In genomic region chrX:153470411-153471363, GRCh38 we compare ENCODE assay signal across 8 cellular contexts. TPM values are rescaled to one million over a fixed set of nuclear protein-coding genes. Genes with fewer than 3 reads are reported as not detected.
DNase-seq lines count a peak whose midpoint lies in the region; ATAC-seq and TF ChIP-seq lines count a peak whose summit lies in the region.

Gene HAUS7, minus strand, starts transcription at chrX:153470576. Its CDS starts 19 bp downstream, at chrX:153470557.

- DNase-seq in GM13976 (ENCODE audit: low spot score) (peak; percentile 94), NCI-H1436 treated with DMSO at 0.1 percent for 48 hours (lab: John Stamatoyannopoulos, UW) (peak; percentile 70), T-cell (peak; percentile 75 to 88 (median 82)), heart left ventricle (peak; percentile 88 to 93 (median 90)), posterior vena cava (ENCODE audit: low spot score) (peak; percentile 96), upper lobe of right lung (peak; percentile 93)

- in situ Hi-C loops in GM13976 (cut with MboI; ENCODE audit: low sequenced_read_pairs, unreplicated experiment) = no loop called here

- no peaks in the 10 kb centered on the region for H3K27me3 ChIP-seq in heart left ventricle
- H3K27me3 ChIP-seq in upper lobe of right lung = no peaks in the 10 kb centered on the region

- TF ChIP-seq CTCF in GM13976 (IDR thresholded peaks at IDR 0.05; ENCODE audit: borderline replicate concordance, control extremely low read depth, extremely low read depth, insufficient read depth, missing control alignments) = peak; percentile 62
- peak; percentile 54 to 86 (median 68) for TF ChIP-seq CTCF in heart left ventricle (IDR thresholded peaks at IDR 0.05)
- TF ChIP-seq CTCF in upper lobe of right lung (IDR thresholded peaks at IDR 0.05) = peak; percentile 70

- H3K4me1 ChIP-seq in heart left ventricle = peaks cover 0 to 30% (median 9%) of the 10 kb centered on the region in 12 donors
- no peaks in the 10 kb centered on the region for H3K4me1 ChIP-seq in upper lobe of right lung

- peaks cover 12 to 30% (median 27%) of the 10 kb centered on the region in 3 donors for H3K4me1 Mint-ChIP-seq in T-cell

- peaks cover 0 to 3% of the 10 kb centered on the region in 2 donors for H3K27me3 Mint-ChIP-seq in T-cell

- intact Hi-C loops in heart left ventricle (cut with DNase I) = loop anchor here in 5 of 10 donors (2.0 to 5.0 kb wide), 3 partner anchors 24 to 37 kb away; partner anchors contain the start of gene BGN (in 2 of the 5)
- intact Hi-C loops in posterior vena cava (cut with DNase I) = loop anchor here in 1 of 2 donors (5.0 kb wide), 1 partner anchor 37 kb away; no protein-coding TSS in a partner anchor
- intact Hi-C loops in upper lobe of right lung (cut with DNase I) = no loop called here

- CTCF ChIA-PET in T-cell (lab: Charles Lee) = interaction anchor here in 1 of 2 donors (1.3 kb wide), 1 partner anchor 36 kb away, joined by 4 read pairs; no protein-coding TSS in a partner anchor

- TF ChIP-seq POLR2A in heart left ventricle (IDR thresholded peaks at IDR 0.05) = peak in 1 of 2 donors; percentile 36

- peak within 1 kb of the TSS; percentile 70 to 81 (median 80) for H3K4me3 Mint-ChIP-seq in T-cell

- H3K36me3 ChIP-seq in heart left ventricle = peaks cover 0 to 9% (median 0%) of the 10 kb centered on the region in 9 donors
- H3K36me3 ChIP-seq in upper lobe of right lung = no peaks in the 10 kb centered on the region

- WGBS in adipose tissue, 3 donors = 10 to 43% (median 42%) methylated on average over 11 to 62 of the region's 70 CpGs
- WGBS in heart left ventricle, 4 donors = 7 to 47% (median 22%) methylated on average over 43 to 68 of the region's 70 CpGs

- POLR2A ChIA-PET in T-cell (lab: Charles Lee) = interaction anchor here in 1 of 2 donors (0.7 kb wide), 1 partner anchor 58 kb away, joined by 7 read pairs; no protein-coding TSS in a partner anchor

- H3K4me3 ChIP-seq in heart left ventricle (peak within 1 kb of the TSS; percentile 44 to 82 (median 65)), upper lobe of right lung (peak within 1 kb of the TSS; percentile 63)

- no peaks in the 10 kb centered on the region for H3K9me3 ChIP-seq in heart left ventricle
- no peaks in the 10 kb centered on the region for H3K9me3 ChIP-seq in upper lobe of right lung

- no peaks in the 10 kb centered on the region for H3K36me3 Mint-ChIP-seq in T-cell

- no peak within 1 kb of the TSS for H3K27ac ChIP-seq in adipose tissue (ENCODE audit: low read depth, low read length)
- peak within 1 kb of the TSS in 11 of 12 donors; percentile 34 to 80 (median 71) for H3K27ac ChIP-seq in heart left ventricle
- peak within 1 kb of the TSS; percentile 78 for H3K27ac ChIP-seq in upper lobe of right lung

- no peaks in the 10 kb centered on the region for H3K9me3 Mint-ChIP-seq in T-cell

- H3K27ac Mint-ChIP-seq in T-cell = peak within 1 kb of the TSS; percentile 73 to 83

- ATAC-seq in HG02852 (IDR thresholded peaks at IDR 0.05; ENCODE audit: unreplicated experiment) (peak; percentile 87), T-cell (replicated peaks in 1 of 4) (peak; percentile 87 to 89 (median 88)), heart left ventricle (peak; percentile 87 to 92 (median 89)), upper lobe of right lung (peak; percentile 96)

RNA-seq across cellular contexts. Expression of gene HAUS7, which starts in this region (rescaled TPM):
- total RNA-seq in T-cell (10 to 100 TPM; 30.7 to 58.4 (median 48.6) TPM), heart left ventricle (10 to 100 TPM; 15.3 to 28.2 (median 19.5) TPM), posterior vena cava (10 to 100 TPM; 23.5 to 30.1 TPM), upper lobe of right lung (23.0 TPM)
- polyA plus RNA-seq in adipose tissue (10 to 100 TPM in 2 of 3 donors, 1 to 10 TPM in 1; 9.0 to 54.8 (median 22.3) TPM), heart left ventricle (10 to 100 TPM; 23.9 to 25.8 TPM)
